18 cellular contexts compared by ENCODE assay signal in the genomic region with DNA sequence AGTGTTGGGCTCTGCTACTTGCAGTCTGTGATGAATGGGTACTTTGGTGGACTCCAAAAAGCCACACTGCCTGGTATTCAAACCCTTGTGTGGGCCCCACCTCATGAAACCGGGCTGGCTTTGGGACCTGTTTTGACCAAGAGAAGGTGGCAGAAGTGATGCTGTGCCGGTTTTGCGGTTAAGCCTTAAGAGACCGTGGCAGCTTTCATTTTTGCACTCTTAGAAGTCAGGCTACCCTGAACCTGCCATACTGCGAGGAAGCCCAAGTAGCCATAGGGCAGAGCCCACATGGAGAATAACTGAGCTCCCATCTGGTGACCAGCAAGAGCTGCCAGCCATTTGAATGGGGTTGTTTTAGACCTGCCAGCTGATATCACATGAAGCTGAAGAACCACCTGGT. TPM values are rescaled to one million over a fixed set of nuclear protein-coding genes. Genes with fewer than 3 reads are reported as not detected.
DNase-seq lines count a peak whose midpoint lies in the region; ATAC-seq, FAIRE-seq and TF ChIP-seq lines count a peak whose summit lies in the region.
"Had no signal": no experiment of that assay in that cellular context is flagged by ENCODE, and none has a peak within 500 bp of the region (broad histone marks: within the 10 kb centered on the region; RNA-seq: fewer than 3 reads in every experiment).

No MANE protein-coding gene starts in this region.

- in situ Hi-C loops in GM12878 (cut with MboI), result no loop called here

- peaks cover 7% of the 10 kb centered on the region for H3K36me3 ChIP-seq in left ventricle myocardium inferior
- no peaks in the 10 kb centered on the region for H3K36me3 ChIP-seq in GM12878 (ENCODE audit: control insufficient read depth in 2 of 2, insufficient read depth in 2 of 2, low read length in 1 of 2)
- no peaks in the 10 kb centered on the region for H3K36me3 ChIP-seq in mucosa of rectum (ENCODE audit: control insufficient read depth in 2 of 2, insufficient read depth in 2 of 2, low read length in 2 of 2)
- H3K36me3 ChIP-seq: BLaER1, HAP-1 had no signal

- SMC1A ChIA-PET in GM12878 (lab: Charles Lee; ENCODE audit: uncharacterized antibody, unreplicated experiment), result no interaction called here

- H3K27ac ChIP-seq in left ventricle myocardium inferior (replicated peaks), result peak overlapping the region; percentile 90
- H3K27ac ChIP-seq in right cardiac atrium (ENCODE audit: low read length), result no peak overlapping the region
- H3K27ac ChIP-seq in GM12878 (ENCODE audit: control insufficient read depth, insufficient read depth), result no peak overlapping the region
- H3K27ac ChIP-seq in mucosa of rectum (ENCODE audit: low read depth in 2 of 2, low read length in 2 of 2), result peak overlapping the region; percentile 90 to 91
- H3K27ac ChIP-seq: BLaER1 had no signal

- H3K9ac ChIP-seq in GM12878 (ENCODE audit: control insufficient read depth, insufficient read depth, low read length) (no peak overlapping the region), mucosa of rectum (ENCODE audit: low read depth in 1 of 2, low read length in 2 of 2) (peak overlapping the region; percentile 35 to 69)
- H3K9ac ChIP-seq: BLaER1 had no signal

- no TSS peak for BruUV-seq in GM12878 (replicated peaks; lab: Mats Ljungman, UMichigan)

- no peak overlapping the region for H3K4me2 ChIP-seq in GM12878 (ENCODE audit: control insufficient read depth, insufficient read depth)
- H3K4me2 ChIP-seq: BLaER1 had no signal

- H3K4me1 ChIP-seq in left ventricle myocardium inferior (peaks cover 47% of the 10 kb centered on the region), right cardiac atrium (ENCODE audit: control insufficient read depth, insufficient read depth, low read length) (peaks cover 3% of the 10 kb centered on the region), GM12878 (ENCODE audit: control insufficient read depth, insufficient read depth, low read length) (no peaks in the 10 kb centered on the region), mucosa of rectum (ENCODE audit: control insufficient read depth in 2 of 2, insufficient read depth in 2 of 2, low read length in 2 of 2) (peaks cover 29 to 42% of the 10 kb centered on the region in 2 donors)
- H3K4me1 ChIP-seq: BLaER1 had no signal

- POLR2A ChIA-PET in GM12878 (lab: Charles Lee), result no interaction called here

- TF ChIP-seq CTCF in left ventricle myocardium inferior (IDR thresholded peaks at IDR 0.05; ENCODE audit: borderline replicate concordance), result no peak
- no peak for TF ChIP-seq CTCF in GM12878 (IDR thresholded peaks at IDR 0.05 in 2 of 3, conservative IDR thresholded peaks at IDR 0.05 in 1 of 3; ENCODE audit: control insufficient read depth in 2 of 3, extremely low read depth in 1 of 3, insufficient read depth in 1 of 3, low read depth in 3 of 3, low read length in 3 of 3)

- peaks cover 15% of the 10 kb centered on the region for H3K9me3 ChIP-seq in left ventricle myocardium inferior (replicated peaks)
- peaks cover 2% of the 10 kb centered on the region for H3K9me3 ChIP-seq in right cardiac atrium (ENCODE audit: control insufficient read depth, low read length)
- H3K9me3 ChIP-seq in GM12878 (replicated peaks; ENCODE audit: control insufficient read depth, insufficient read depth, low read length), result no peaks in the 10 kb centered on the region; the same call in 2 of the 3 replicates
- H3K9me3 ChIP-seq in mucosa of rectum (ENCODE audit: control insufficient read depth in 2 of 2, low read length in 2 of 2), result no peaks in the 10 kb centered on the region
- H3K9me3 ChIP-seq: BLaER1, Caco-2, HAP-1 had no signal

- TF ChIP-seq RAD21 in GM12878 (IDR thresholded peaks at IDR 0.05; ENCODE audit: insufficient read depth, low read depth, low read length), result no peak

- peaks cover 21% of the 10 kb centered on the region for H3K27me3 ChIP-seq in left ventricle myocardium inferior (ENCODE audit: low read depth)
- H3K27me3 ChIP-seq in right cardiac atrium (ENCODE audit: control insufficient read depth, insufficient read depth), result no peaks in the 10 kb centered on the region
- H3K27me3 ChIP-seq in GM12878 (replicated peaks in 1 of 2; ENCODE audit: control insufficient read depth in 2 of 2, insufficient read depth in 2 of 2, low read length in 1 of 2), result peaks cover 0 to 2% of the 10 kb centered on the region in 2 experiments; a peak in 1 of 4 replicates
- H3K27me3 ChIP-seq in mucosa of rectum (ENCODE audit: control insufficient read depth in 2 of 2, insufficient read depth in 2 of 2, low read length in 2 of 2), result no peaks in the 10 kb centered on the region
- H3K27me3 ChIP-seq: BLaER1 had no signal

- ATAC-seq in right cardiac atrium, result no peak
- no peak for ATAC-seq in GM12878
- no peak for ATAC-seq in esophagus mucosa
- ATAC-seq: K562 had no signal

- H3K4me3 ChIP-seq in left ventricle myocardium inferior (no peak overlapping the region), right cardiac atrium (ENCODE audit: low read length) (no peak overlapping the region), GM12878 (no peak overlapping the region), mucosa of rectum (ENCODE audit: low read length in 2 of 2) (no peak overlapping the region)
- H3K4me3 ChIP-seq: BLaER1, HAP-1, K562 had no signal

- no peaks in the 10 kb centered on the region for H3K79me2 ChIP-seq in GM12878 (ENCODE audit: control insufficient read depth, insufficient read depth, low read length)

- DNase-seq in left ventricle myocardium inferior, result no peak
- no peak for DNase-seq in right cardiac atrium
- no peak for DNase-seq in GM12878 (ENCODE audit: low read depth, low spot score)
- no peak for DNase-seq in OCI-M2 (lab: John Stamatoyannopoulos, UW; ENCODE audit: unreplicated experiment)
- DNase-seq in amniotic stem cell (lab: John Stamatoyannopoulos, UW), result no peak
- DNase-seq: 8988T; AML-193; Caco-2; CD8-positive, alpha-beta memory T cell; DMS79; HFFc6 had no signal

- TF ChIP-seq POLR2A in GM12878 (IDR thresholded peaks at IDR 0.05; ENCODE audit: low read depth, low read length), result no peak

- WGBS in right cardiac atrium, result 97% methylated on average over 5 of the region's 5 CpGs
- 22% methylated on average over 5 of the region's 5 CpGs for WGBS in GM12878 (ENCODE audit: insufficient coverage, insufficient replicate concordance, low lambda C conversion rate, missing lambda C conversion rate)

- H4K20me1 ChIP-seq in GM12878 (ENCODE audit: control insufficient read depth, insufficient read depth), result no peaks in the 10 kb centered on the region
- H4K20me1 ChIP-seq: BLaER1 had no signal

- CTCF ChIA-PET in GM12878 (lab: Yijun Ruan, JAX), result interaction anchor here (0.7 kb wide), 1 partner anchor 8 kb away, joined by 3 read pairs; no protein-coding TSS in a partner anchor

- intact Hi-C loops in left ventricle myocardium inferior (cut with micrococcal nuclease), result loop anchor here (10.0 kb wide), 1 partner anchor 50 kb away; no protein-coding TSS in a partner anchor
- intact Hi-C loops in right cardiac atrium (cut with DNase I), result loop anchor here in 1 of 4 donors (10.0 kb wide), 1 partner anchor 100 kb away; no protein-coding TSS in a partner anchor
- intact Hi-C loops in GM12878 (cut with micrococcal nuclease; ENCODE audit: unreplicated experiment), result no loop called here

- no peak for TF ChIP-seq EP300 in GM12878 (IDR thresholded peaks at IDR 0.05; ENCODE audit: borderline replicate concordance in 1 of 2, control insufficient read depth in 1 of 2, low read depth in 2 of 2, low read length in 2 of 2)

- RAD21 ChIA-PET in GM12878 (lab: Charles Lee; ENCODE audit: unreplicated experiment), result no interaction called here

- FAIRE-seq in GM12878 (lab: Jason Lieb, UNC), result no peak
- FAIRE-seq: GM19239, H1, K562 had no signal

- H2AFZ ChIP-seq in GM12878 (ENCODE audit: control insufficient read depth, low read depth, low read length), result no peak overlapping the region

TF ChIP-seq in GM12878, 131 proteins besides CTCF, POLR2A, EP300 and RAD21:
- TF ChIP-seq SPI1 (IDR thresholded peaks at IDR 0.05; ENCODE audit: borderline replicate concordance, insufficient read depth, low read depth, low read length) (no peak), MYC (IDR thresholded peaks at IDR 0.05; ENCODE audit: insufficient read depth, insufficient read length, insufficient replicate concordance, low read length, severe bottlenecking) (no peak), SMAD1 (IDR thresholded peaks at IDR 0.05; ENCODE audit: low read depth, partially characterized antibody) (no peak), NFXL1 (IDR thresholded peaks at IDR 0.05; ENCODE audit: borderline replicate concordance) (peak; percentile 7; the same call in 1 of the 2 replicates), YY1 (IDR thresholded peaks at IDR 0.05; ENCODE audit: low read depth, low read length) (0 out of 2 replicates have a peak, but pooled peaks have one; percentile 42), STAT3 (IDR thresholded peaks at IDR 0.05; ENCODE audit: low read depth, low read length) (no peak)
TF ChIP-seq in GM12878: peak in this region for 2.

RNA-seq across cellular contexts. Expression of a gene that starts 10.2 kb away (rescaled TPM):
- 40.7 TPM for total RNA-seq in left ventricle myocardium inferior
- 10 to 100 TPM; 28.4 to 59.1 (median 48.4) TPM for total RNA-seq in right cardiac atrium
- polyA plus RNA-seq in right cardiac atrium, result 25.4 TPM
- 33.0 and 35.5 TPM in 2 replicates for total RNA-seq in GM12878 (2013; cell fraction: nucleolus; rRNA removed)
- 0.38 and 2.0 TPM in 2 replicates for total RNA-seq in GM12878 (2014; rRNA removed)
- 0.83 and 1.1 TPM in 2 replicates for total RNA-seq in GM12878 (2014; rRNA removed; fragmentation: Illumina TruSeq; extraction: Trizol)
- total RNA-seq in GM12878 (2021), result 2.9 and 4.1 TPM in 2 replicates
- 3.0 TPM for polyA plus RNA-seq in GM12878 (2011; ENCODE audit: low read depth)
- polyA plus RNA-seq in GM12878 (2011; rRNA removed), result 0.97 and 1.3 TPM in 2 replicates
- polyA plus RNA-seq in GM12878 (2011; cell fraction: cytosol; rRNA removed), result 1.4 and 1.9 TPM in 2 replicates
- polyA plus RNA-seq in GM12878 (2011; cell fraction: nucleus; rRNA removed), result 7.1 and 8.4 TPM in 2 replicates
- polyA plus RNA-seq in GM12878 (2012), result 2.4 and 3.0 TPM in 2 replicates
- 1.1 and 1.9 TPM in 2 replicates for polyA plus RNA-seq in GM12878 (2014; fragmentation: Illumina TruSeq; extraction: Trizol)
- 1 to 10 TPM in 1 of 2 experiments, under 1 TPM in 1; 0.69 to 1.4 TPM for polyA plus RNA-seq in GM12878 (2014; fragmentation: Nextera tagmentation; extraction: Ambion mirVana)
- 1.3 and 1.7 TPM in 2 replicates for polyA plus RNA-seq in GM12878 (2014; rRNA removed)
- 1 to 10 TPM; 2.4 to 2.5 TPM for polyA plus RNA-seq in GM12878 (2016; fragmentation: Nextera tagmentation; extraction: Ambion mirVana)
- polyA minus RNA-seq in GM12878 (2011; rRNA and poly(A)+ RNA removed), result 1.4 and 2.4 TPM in 2 replicates
- polyA minus RNA-seq in GM12878 (2011; cell fraction: cytosol; rRNA and poly(A)+ RNA removed), result 1.8 TPM in 1 of 2 replicates, not detected in the other
- polyA minus RNA-seq in GM12878 (2011; cell fraction: nucleus; rRNA and poly(A)+ RNA removed), result 1.7 and 2.8 TPM in 2 replicates
- total RNA-seq in esophagus mucosa, result 26.4 TPM
- polyA plus RNA-seq: K562 had no signal

Comparison
In these comparisons a context has a peak if more than half of its experiments do, and no peak if none do; other contexts are left out.
1. H3K27ac ChIP-seq: peak in left ventricle myocardium inferior (single experiment) and mucosa of rectum (2 of 2); none in right cardiac atrium (single experiment) and GM12878 (single experiment).